Comparison of ENCODE assay signal across 33 cellular contexts in the genomic region with DNA sequence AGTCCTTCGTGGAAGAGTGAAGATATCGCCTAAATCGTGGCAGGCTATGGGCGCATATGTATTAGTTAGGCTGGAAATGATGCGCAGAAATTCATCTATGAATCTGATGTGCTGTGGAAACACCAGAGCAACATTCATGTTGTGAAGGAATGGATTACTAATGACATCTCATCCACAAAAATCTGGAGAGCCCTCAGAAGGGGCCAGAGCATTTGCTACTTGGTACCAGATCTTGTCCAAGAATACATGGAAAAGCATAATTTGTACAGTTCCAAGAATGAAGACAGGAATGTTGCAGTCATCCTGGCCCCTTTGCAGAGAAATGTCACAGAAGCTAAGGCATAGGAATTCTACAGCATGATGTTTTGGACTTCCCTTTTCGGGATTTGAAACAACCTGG. TPM values are rescaled to one million over a fixed set of nuclear protein-coding genes. Genes with fewer than 3 reads are reported as not detected.
"Had no signal": no experiment of that assay in that cellular context is flagged by ENCODE, and none has a peak within 500 bp of the region (broad histone marks: within the 10 kb centered on the region; RNA-seq: fewer than 3 reads in every experiment).

No MANE protein-coding gene starts in this region.

- H3K36me3 ChIP-seq: MG63, SJSA1 had no signal

- H3K4me3 ChIP-seq: MG63, PC-9, SJSA1 had no signal

- H3K4me2 ChIP-seq: PC-9, SK-N-SH had no signal

- DNase-seq: Kasumi-1, MG63, NCI-H1048, NCI-H1092 treated with DMSO at 0.1 percent for 48 hours, NCI-H1105 treated with DMSO at 0.1 percent for 48 hours, NCI-H1417, NCI-H1436, NCI-H146, NCI-H1694, NCI-H187 treated with DMSO at 0.1 percent for 48 hours, NCI-H2029, NCI-H2081, NCI-H2171 treated with DMSO at 0.1 percent for 48 hours, NCI-H2227 treated with DMSO at 0.1 percent for 48 hours, NCI-H446 treated with DMSO at 0.1 percent for 48 hours, NCI-H510A, NCI-H524, NCI-H526, NCI-H69, NCI-H748 treated with DMSO at 0.1 percent for 48 hours, NCI-H82, PC-9, SHP77 treated with DMSO at 0.1 percent for 48 hours, SK-N-SH, SW 1271, T-helper 1 cell had no signal

- H3K9ac ChIP-seq: SK-N-SH had no signal

- H3K9me3 ChIP-seq: SK-N-SH had no signal

- H2AFZ ChIP-seq: PC-9 had no signal

- H3K4me1 ChIP-seq: SJSA1 had no signal

- H3K27ac ChIP-seq: PC-9, RWPE1, SJSA1 had no signal

- ATAC-seq: Panc1, Right ventricle myocardium inferior had no signal

RNA-seq across cellular contexts. Expression of a gene that starts 38.4 kb away (rescaled TPM):
- total RNA-seq: M059J, OCI-LY7, Right ventricle myocardium inferior, RPMI7951, SJSA1 had no signal
